Comparison of ENCODE assay signal across 10 cellular contexts in the genomic region with DNA sequence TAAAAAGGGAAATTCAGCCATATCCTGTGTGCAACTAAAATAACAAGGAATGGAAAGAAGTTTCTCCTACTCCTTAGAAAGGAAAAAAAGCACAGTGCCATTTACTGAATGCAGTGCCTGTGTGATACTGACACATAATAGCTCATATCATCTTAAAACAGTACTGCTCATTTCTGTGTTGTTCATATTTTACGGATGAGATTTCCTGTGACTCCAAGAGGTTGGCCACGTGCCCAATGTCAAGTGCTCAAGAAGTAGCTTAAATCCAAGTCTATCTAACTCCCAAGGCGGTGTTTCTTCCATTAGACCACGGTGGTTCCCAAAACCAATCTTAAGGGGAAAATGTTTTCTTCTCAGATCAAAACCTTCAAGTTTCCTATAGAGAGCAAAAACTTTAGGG. TPM values are rescaled to one million over a fixed set of nuclear protein-coding genes. Genes with fewer than 3 reads are reported as not detected.
DNase-seq lines count a peak whose midpoint lies in the region; TF ChIP-seq lines count a peak whose summit lies in the region.
"Had no signal": no experiment of that assay in that cellular context is flagged by ENCODE, and none has a peak within 500 bp of the region (broad histone marks: within the 10 kb centered on the region; RNA-seq: fewer than 3 reads in every experiment).

No MANE protein-coding gene starts in this region.

- H2AFZ ChIP-seq in GM23248 (no peak overlapping the region), fibroblast of lung (ENCODE audit: low read length) (no peak overlapping the region)

- TF ChIP-seq CTCF in fibroblast of lung (conservative IDR thresholded peaks at IDR 0.05 in 1 of 2, IDR thresholded peaks at IDR 0.05 in 1 of 2; ENCODE audit: low read depth in 1 of 2, low read length in 2 of 2), result no peak
- TF ChIP-seq CTCF in sigmoid colon (IDR thresholded peaks at IDR 0.05), result no peak

- H3K79me2 ChIP-seq in GM23248 (ENCODE audit: insufficient read depth), result no peaks in the 10 kb centered on the region
- H3K79me2 ChIP-seq in fibroblast of lung (ENCODE audit: control insufficient read depth, insufficient read depth, low read length), result no peaks in the 10 kb centered on the region

- H3K27ac ChIP-seq in GM23248 (no peak overlapping the region), fibroblast of lung (ENCODE audit: insufficient read depth, low read length) (no peak overlapping the region), sigmoid colon (no peak overlapping the region)

- no peak for TF ChIP-seq EP300 in sigmoid colon (IDR thresholded peaks at IDR 0.05)

- no peaks in the 10 kb centered on the region for H4K20me1 ChIP-seq in GM23248 (ENCODE audit: insufficient read depth)
- no peaks in the 10 kb centered on the region for H4K20me1 ChIP-seq in fibroblast of lung (ENCODE audit: control insufficient read depth, extremely low read depth, insufficient read depth, low read length)

- peak; percentile 53 for DNase-seq in GM23248
- DNase-seq in RKO (ENCODE audit: low spot score), result peak; percentile 86
- peak; percentile 28 to 78 for DNase-seq in fibroblast of lung (ENCODE audit: low read depth in 2 of 2)
- DNase-seq in sigmoid colon, result no peak
- no peak for DNase-seq in OCI-M2 (lab: John Stamatoyannopoulos, UW; ENCODE audit: unreplicated experiment)
- no peak for DNase-seq in epidermal melanocyte (ENCODE audit: insufficient read length, low spot score)
- DNase-seq: activated CD8-positive, alpha-beta memory T cell treated with anti-CD3 and anti-CD28 coated beads, Interleukin-2, amount 10 ng/mL, durations not matched to agents 7 days and 5 days; KBM-7; NCI-H2227 treated with DMSO at 0.1 percent for 48 hours had no signal

- H3K4me2 ChIP-seq in GM23248 (ENCODE audit: unreplicated experiment) (no peak overlapping the region), fibroblast of lung (ENCODE audit: extremely low read depth, insufficient read depth, low read length) (no peak overlapping the region), skeletal muscle satellite cell (ENCODE audit: low read length) (peak overlapping the region; percentile 84)

- H3K4me1 ChIP-seq in GM23248 (ENCODE audit: insufficient read depth) (no peaks in the 10 kb centered on the region), fibroblast of lung (ENCODE audit: control insufficient read depth, extremely low read depth, insufficient read depth, low read length) (no peaks in the 10 kb centered on the region), skeletal muscle satellite cell (ENCODE audit: control insufficient read depth, insufficient read depth, low read length) (peaks cover 25% of the 10 kb centered on the region), sigmoid colon (peaks cover 0 to 6% (median 0%) of the 10 kb centered on the region in 4 donors)

- no peaks in the 10 kb centered on the region for H3F3A ChIP-seq in GM23248 (ENCODE audit: insufficient read depth)

- intact Hi-C loops in sigmoid colon (cut with DNase I), result no loop called here

- 41 to 45% methylated on average over 4 of the region's 4 CpGs for WGBS in GM23248 (ENCODE audit: low coverage in 1 of 2, low lambda C conversion rate in 2 of 2, missing lambda C conversion rate in 2 of 2), 2 experiments
- WGBS in sigmoid colon, 2 donors, result 31 to 38% methylated on average over 4 of the region's 4 CpGs

- H3K27me3 ChIP-seq in GM23248 (replicated peaks; ENCODE audit: insufficient read depth) (peaks cover 12% of the 10 kb centered on the region), fibroblast of lung (ENCODE audit: control insufficient read depth, insufficient read depth, low read length) (no peaks in the 10 kb centered on the region), skeletal muscle satellite cell (ENCODE audit: control insufficient read depth, insufficient read depth, low read length) (no peaks in the 10 kb centered on the region), sigmoid colon (peaks cover 0 to 5% (median 0%) of the 10 kb centered on the region in 3 donors)

- H3K36me3 ChIP-seq in GM23248 (ENCODE audit: low read depth) (no peaks in the 10 kb centered on the region), fibroblast of lung (ENCODE audit: control insufficient read depth, insufficient read depth, low read length) (no peaks in the 10 kb centered on the region), skeletal muscle satellite cell (ENCODE audit: insufficient read depth, low read length) (no peaks in the 10 kb centered on the region), sigmoid colon (no peaks in the 10 kb centered on the region)

- no peaks in the 10 kb centered on the region for H3K9me2 ChIP-seq in GM23248 (ENCODE audit: insufficient read depth)

- no peak overlapping the region for H3K4me3 ChIP-seq in GM23248
- no peak overlapping the region for H3K4me3 ChIP-seq in fibroblast of lung (replicated peaks in 1 of 4; ENCODE audit: control extremely low read depth in 1 of 4, insufficient read depth in 1 of 4, low read depth in 3 of 4, low read length in 4 of 4)
- peak overlapping the region; percentile 58 for H3K4me3 ChIP-seq in skeletal muscle satellite cell (ENCODE audit: low read length)
- no peak overlapping the region for H3K4me3 ChIP-seq in sigmoid colon

- no peak for TF ChIP-seq POLR2A in sigmoid colon (IDR thresholded peaks at IDR 0.05)

- in situ Hi-C loops in GM23248 (cut with MboI), result no loop called here

- H3K9ac ChIP-seq in GM23248 (no peak overlapping the region), fibroblast of lung (ENCODE audit: insufficient read depth, low read length) (no peak overlapping the region), skeletal muscle satellite cell (ENCODE audit: low read depth, low read length) (peak overlapping the region; percentile 72)

- H3K9me3 ChIP-seq in GM23248 (ENCODE audit: low read depth) (no peaks in the 10 kb centered on the region), fibroblast of lung (ENCODE audit: control insufficient read depth, insufficient read depth, low read depth, low read length) (no peaks in the 10 kb centered on the region), skeletal muscle satellite cell (replicated peaks; ENCODE audit: low read length) (no peaks in the 10 kb centered on the region), sigmoid colon (no peaks in the 10 kb centered on the region)

RNA-seq across cellular contexts. Expression of a gene that starts 20.0 kb away (rescaled TPM):
- total RNA-seq in GM23248 (2014; rRNA removed; shearing (Covaris generic)), result not detected in 2 replicates
- polyA plus RNA-seq in GM23248 (2016; fragmentation: Nextera tagmentation; extraction: Ambion mirVana) (0.05 TPM in 1 of 2 replicates, not detected in the other), fibroblast of lung (0.23 and 0.27 TPM in 2 replicates), sigmoid colon (1 to 10 TPM in 2 of 3 donors, under 1 TPM in 1; 0.60 to 4.7 (median 1.6) TPM)
- total RNA-seq in fibroblast of lung (under 0.01 and 0.17 TPM in 2 replicates), sigmoid colon (under 1 TPM; 0.36 to 0.66 (median 0.48) TPM)
- 0.18 and 0.27 TPM in 2 replicates for polyA plus RNA-seq in fibroblast of lung (2012)
- 0.48 and 0.94 TPM in 2 replicates for polyA minus RNA-seq in fibroblast of lung (ENCODE audit: low replicate concordance)
- total RNA-seq in skeletal muscle satellite cell (2012; rRNA removed), result under 0.01 and 0.22 TPM in 2 replicates

Comparison
In these comparisons a context has a peak if more than half of its experiments do, and no peak if none do; other contexts are left out.
1. DNase-seq: peak in GM23248 (single experiment), RKO (single experiment) and fibroblast of lung (2 of 2); none in sigmoid colon (single experiment), OCI-M2 (single experiment) and epidermal melanocyte (single experiment).